1 cellular context compared by ENCODE assay signal in the genomic region with DNA sequence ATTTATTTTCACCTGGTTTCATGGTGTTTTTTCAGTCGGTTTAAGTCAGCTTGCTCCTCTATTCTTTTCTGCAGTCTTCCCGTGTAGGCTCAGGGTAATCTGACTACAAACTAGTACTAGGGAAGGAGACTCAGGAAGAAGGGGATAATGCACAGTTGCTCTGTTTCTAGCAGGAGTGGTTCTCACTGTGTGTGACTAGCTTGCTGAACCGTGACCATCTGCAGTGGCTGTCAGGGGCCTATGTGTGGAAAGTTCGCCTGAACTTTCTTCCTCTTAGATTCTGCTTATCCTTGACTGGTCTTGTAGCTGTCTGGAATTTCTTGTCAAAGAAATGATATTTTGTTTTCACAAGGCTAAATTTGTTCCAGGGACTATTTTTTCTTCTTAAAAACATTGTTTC.
TF ChIP-seq lines count a peak whose summit lies in the region.

No MANE protein-coding gene starts in this region.

TF ChIP-seq in WTC11, 78 proteins besides CTCF, POLR2A, EP300 and RAD21 (continued from another document):
- TF ChIP-seq, protein P1, sequence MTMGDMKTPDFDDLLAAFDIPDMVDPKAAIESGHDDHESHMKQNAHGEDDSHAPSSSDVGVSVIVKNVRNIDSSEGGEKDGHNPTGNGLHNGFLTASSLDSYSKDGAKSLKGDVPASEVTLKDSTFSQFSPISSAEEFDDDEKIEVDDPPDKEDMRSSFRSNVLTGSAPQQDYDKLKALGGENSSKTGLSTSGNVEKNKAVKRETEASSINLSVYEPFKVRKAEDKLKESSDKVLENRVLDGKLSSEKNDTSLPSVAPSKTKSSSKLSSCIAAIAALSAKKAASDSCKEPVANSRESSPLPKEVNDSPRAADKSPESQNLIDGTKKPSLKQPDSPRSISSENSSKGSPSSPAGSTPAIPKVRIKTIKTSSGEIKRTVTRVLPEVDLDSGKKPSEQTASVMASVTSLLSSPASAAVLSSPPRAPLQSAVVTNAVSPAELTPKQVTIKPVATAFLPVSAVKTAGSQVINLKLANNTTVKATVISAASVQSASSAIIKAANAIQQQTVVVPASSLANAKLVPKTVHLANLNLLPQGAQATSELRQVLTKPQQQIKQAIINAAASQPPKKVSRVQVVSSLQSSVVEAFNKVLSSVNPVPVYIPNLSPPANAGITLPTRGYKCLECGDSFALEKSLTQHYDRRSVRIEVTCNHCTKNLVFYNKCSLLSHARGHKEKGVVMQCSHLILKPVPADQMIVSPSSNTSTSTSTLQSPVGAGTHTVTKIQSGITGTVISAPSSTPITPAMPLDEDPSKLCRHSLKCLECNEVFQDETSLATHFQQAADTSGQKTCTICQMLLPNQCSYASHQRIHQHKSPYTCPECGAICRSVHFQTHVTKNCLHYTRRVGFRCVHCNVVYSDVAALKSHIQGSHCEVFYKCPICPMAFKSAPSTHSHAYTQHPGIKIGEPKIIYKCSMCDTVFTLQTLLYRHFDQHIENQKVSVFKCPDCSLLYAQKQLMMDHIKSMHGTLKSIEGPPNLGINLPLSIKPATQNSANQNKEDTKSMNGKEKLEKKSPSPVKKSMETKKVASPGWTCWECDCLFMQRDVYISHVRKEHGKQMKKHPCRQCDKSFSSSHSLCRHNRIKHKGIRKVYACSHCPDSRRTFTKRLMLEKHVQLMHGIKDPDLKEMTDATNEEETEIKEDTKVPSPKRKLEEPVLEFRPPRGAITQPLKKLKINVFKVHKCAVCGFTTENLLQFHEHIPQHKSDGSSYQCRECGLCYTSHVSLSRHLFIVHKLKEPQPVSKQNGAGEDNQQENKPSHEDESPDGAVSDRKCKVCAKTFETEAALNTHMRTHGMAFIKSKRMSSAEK (CRISPR knock-in tag; IDR thresholded peaks at IDR 0.05; ENCODE audit: borderline replicate concordance), result no peak
- TF ChIP-seq HMGA2 (CRISPR knock-in tag; IDR thresholded peaks at IDR 0.05) (no peak), USF2 (CRISPR knock-in tag; IDR thresholded peaks at IDR 0.05) (no peak), ETV6 (CRISPR knock-in tag; IDR thresholded peaks at IDR 0.05) (no peak)
